Comparison of ENCODE assay signal across 9 cellular contexts in genomic region chr13:109783815-109784589, GRCh38. TPM values are rescaled to one million over a fixed set of nuclear protein-coding genes. Genes with fewer than 3 reads are reported as not detected.
DNase-seq lines count a peak whose midpoint lies in the region; TF ChIP-seq lines count a peak whose summit lies in the region.
"Had no signal": no experiment of that assay in that cellular context is flagged by ENCODE, and none has a peak within 500 bp of the region (broad histone marks: within the 10 kb centered on the region; RNA-seq: fewer than 3 reads in every experiment).

No MANE protein-coding gene starts in this region.

- H3K9me3 ChIP-seq in A673 (ENCODE audit: low read depth, low read length, poor library complexity, severe bottlenecking), result no peaks in the 10 kb centered on the region
- no peaks in the 10 kb centered on the region for H3K9me3 ChIP-seq in HUES64 (ENCODE audit: insufficient read depth, low read depth, low read length)
- H3K9me3 ChIP-seq in neural cell (ENCODE audit: low read length), result no peaks in the 10 kb centered on the region
- H3K9me3 ChIP-seq in MG63, result no peaks in the 10 kb centered on the region

- peak; percentile 71 for DNase-seq in A673 (ENCODE audit: low spot score)
- no peak for DNase-seq in endothelial cell (ENCODE audit: low spot score)
- no peak for DNase-seq in DMS114 treated with DMSO at 0.1 percent for 48 hours (lab: John Stamatoyannopoulos, UW; ENCODE audit: unreplicated experiment)
- DNase-seq in GDM1 (lab: John Stamatoyannopoulos, UW), result no peak
- no peak for DNase-seq in MG63
- no peak for DNase-seq in effector CD8-positive, alpha-beta T cell (lab: John Stamatoyannopoulos, UW)

- H3K36me3 Mint-ChIP-seq in endothelial cell (ENCODE audit: low read depth, unreplicated experiment), result peaks cover 5% of the 10 kb centered on the region

- H3K9ac ChIP-seq in HUES64 (ENCODE audit: low read depth, low read length) (peak overlapping the region; percentile 56), neural cell (ENCODE audit: low read length) (peak overlapping the region; percentile 59)

- no peaks in the 10 kb centered on the region for H3F3A ChIP-seq in neural cell (ENCODE audit: insufficient read depth, low read length, poor library complexity, severe bottlenecking)

- BruUV-seq in A673 (replicated peaks; lab: Mats Ljungman, UMichigan), result no TSS peak

- peak overlapping the region; percentile 67 for H3K4me3 Mint-ChIP-seq in endothelial cell (ENCODE audit: unreplicated experiment)

- CTCF ChIA-PET in A673 (lab: Charles Lee), result interaction anchor here (1.1 kb wide), 1 partner anchor 116 kb away, joined by 4 read pairs; no protein-coding TSS in a partner anchor

- H3K27ac ChIP-seq in A673 (ENCODE audit: low read depth, low read length, poor library complexity, severe bottlenecking) (peak overlapping the region; percentile 97), HUES64 (ENCODE audit: low read depth, low read length) (no peak overlapping the region), neural cell (ENCODE audit: low read length) (peak overlapping the region; percentile 31)

- 44% methylated on average over 81 of the region's 81 CpGs for WGBS in HUES64

- peak overlapping the region; percentile 55 for H3K4me2 ChIP-seq in neural cell (ENCODE audit: low read length)

- H3K4me3 ChIP-seq in A673 (ENCODE audit: low read depth, low read length, poor library complexity, severe bottlenecking) (peak overlapping the region; percentile 82), HUES64 (ENCODE audit: low read length) (peak overlapping the region; percentile 54), neural cell (ENCODE audit: low read length) (peak overlapping the region; percentile 78), MG63 (no peak overlapping the region)

- POLR2A ChIA-PET in A673 (lab: Charles Lee; ENCODE audit: low non-redundant PET), result no interaction called here

- TF ChIP-seq RAD21 in neural cell (conservative IDR thresholded peaks at IDR 0.05), result no peak

- no peaks in the 10 kb centered on the region for H3K9me2 ChIP-seq in neural cell (ENCODE audit: insufficient read depth, low read length)

- H2AFZ ChIP-seq in neural cell (ENCODE audit: low read depth, low read length), result no peak overlapping the region

- TF ChIP-seq EP300 in neural cell (conservative IDR thresholded peaks at IDR 0.05; ENCODE audit: poor library complexity, severe bottlenecking), result no peak

- intact Hi-C loops in A673 (cut with micrococcal nuclease; ENCODE audit: unreplicated experiment), result loop anchor here (1.0 to 5.0 kb wide), 4 partner anchors 132 to 869 kb away; no protein-coding TSS in a partner anchor

- TF ChIP-seq CTCF in A673 (conservative IDR thresholded peaks at IDR 0.05; ENCODE audit: low read depth, low read length), result no peak
- TF ChIP-seq CTCF in endothelial cell (IDR thresholded peaks at IDR 0.05; ENCODE audit: unreplicated experiment), result no peak
- TF ChIP-seq CTCF in neural cell (IDR thresholded peaks at IDR 0.05; ENCODE audit: poor library complexity, severe bottlenecking), result no peak

- peaks cover 21% of the 10 kb centered on the region for H3K4me1 Mint-ChIP-seq in endothelial cell (ENCODE audit: unreplicated experiment)

- peaks cover 29% of the 10 kb centered on the region for H3K79me2 ChIP-seq in neural cell (replicated peaks; ENCODE audit: insufficient read depth, low read length)

- H3K27ac Mint-ChIP-seq in endothelial cell (ENCODE audit: unreplicated experiment), result no peak overlapping the region
- H3K27ac Mint-ChIP-seq: T-cell had no signal

- H3K27me3 ChIP-seq in A673 (replicated peaks; ENCODE audit: insufficient read depth, low read depth, low read length, poor library complexity), result no peaks in the 10 kb centered on the region
- peaks cover 27% of the 10 kb centered on the region for H3K27me3 ChIP-seq in HUES64 (ENCODE audit: insufficient read depth, low read length)
- H3K27me3 ChIP-seq in neural cell (ENCODE audit: insufficient read depth, low read depth, low read length), result no peaks in the 10 kb centered on the region
- H3K27me3 ChIP-seq in MG63, result peaks cover 17% of the 10 kb centered on the region

- no peaks in the 10 kb centered on the region for H4K20me1 ChIP-seq in neural cell (ENCODE audit: insufficient read depth)

- peaks cover 7% of the 10 kb centered on the region for H3K27me3 Mint-ChIP-seq in endothelial cell (ENCODE audit: unreplicated experiment)
- H3K27me3 Mint-ChIP-seq: T-cell had no signal

- H3K9me3 Mint-ChIP-seq in endothelial cell (ENCODE audit: unreplicated experiment), result no peaks in the 10 kb centered on the region
- H3K9me3 Mint-ChIP-seq: T-cell had no signal

- H3K36me3 ChIP-seq in A673 (ENCODE audit: insufficient read depth, low read length, poor library complexity, severe bottlenecking) (peaks cover 56% of the 10 kb centered on the region), HUES64 (ENCODE audit: insufficient read depth, low read length) (peaks cover 26% of the 10 kb centered on the region), neural cell (ENCODE audit: insufficient read depth, low read length) (peaks cover 3% of the 10 kb centered on the region), MG63 (no peaks in the 10 kb centered on the region)

- peaks cover 10% of the 10 kb centered on the region for H3K4me1 ChIP-seq in A673 (ENCODE audit: insufficient read depth, low read length, poor library complexity, severe bottlenecking)
- peaks cover 29% of the 10 kb centered on the region for H3K4me1 ChIP-seq in HUES64 (ENCODE audit: insufficient read depth, low read length)

TF ChIP-seq in neural cell, 6 proteins besides CTCF, POLR2A, EP300 and RAD21:
- TF ChIP-seq TAF1 (IDR thresholded peaks at IDR 0.05; ENCODE audit: low read depth) (no peak), REST (IDR thresholded peaks at IDR 0.05; ENCODE audit: borderline replicate concordance) (no peak), SMC3 (conservative IDR thresholded peaks at IDR 0.05; ENCODE audit: poor library complexity) (no peak), EZH2 (IDR thresholded peaks at IDR 0.05; ENCODE audit: borderline replicate concordance, insufficient read depth, low read length, poor library complexity, severe bottlenecking) (no peak), MXI1 (conservative IDR thresholded peaks at IDR 0.05; ENCODE audit: poor library complexity, severe bottlenecking) (no peak), POLR2AphosphoS5 (IDR thresholded peaks at IDR 0.05) (no peak)
TF ChIP-seq in neural cell: peak in this region for 0.

RNA-seq across cellular contexts. Expression of gene IRS2, which starts 2.4 kb away (rescaled TPM):
- total RNA-seq in A673 (2021) (135 TPM in 2 replicates), endothelial cell (ENCODE audit: unreplicated experiment) (16.4 TPM)
- 4.7 TPM for polyA plus RNA-seq in HUES64 (2013, experiment 1 of 2)
- polyA plus RNA-seq in HUES64 (2013, experiment 2 of 2), result 5.0 TPM
- polyA plus RNA-seq in neural cell, result 5.8 and 7.1 TPM in 2 replicates
- 13.8 and 15.6 TPM in 2 replicates for polyA minus RNA-seq in neural cell
- 0.33 and 0.35 TPM in 2 replicates for total RNA-seq in MG63 (2014; rRNA removed; shearing (Covaris generic); ENCODE audit: low replicate concordance)

Comparison
In these comparisons a context has a peak if more than half of its experiments do, and no peak if none do; other contexts are left out.
1. RNA of gene IRS2, which starts 2.4 kb away (total RNA-seq): 135 TPM in A673 and 16.4 TPM in endothelial cell (single experiment); 0.33 to 0.35 TPM in MG63; every median in the first group is over 10 times any median in the second.